ENCODE assay signal across 17 cellular contexts in the genomic region with DNA sequence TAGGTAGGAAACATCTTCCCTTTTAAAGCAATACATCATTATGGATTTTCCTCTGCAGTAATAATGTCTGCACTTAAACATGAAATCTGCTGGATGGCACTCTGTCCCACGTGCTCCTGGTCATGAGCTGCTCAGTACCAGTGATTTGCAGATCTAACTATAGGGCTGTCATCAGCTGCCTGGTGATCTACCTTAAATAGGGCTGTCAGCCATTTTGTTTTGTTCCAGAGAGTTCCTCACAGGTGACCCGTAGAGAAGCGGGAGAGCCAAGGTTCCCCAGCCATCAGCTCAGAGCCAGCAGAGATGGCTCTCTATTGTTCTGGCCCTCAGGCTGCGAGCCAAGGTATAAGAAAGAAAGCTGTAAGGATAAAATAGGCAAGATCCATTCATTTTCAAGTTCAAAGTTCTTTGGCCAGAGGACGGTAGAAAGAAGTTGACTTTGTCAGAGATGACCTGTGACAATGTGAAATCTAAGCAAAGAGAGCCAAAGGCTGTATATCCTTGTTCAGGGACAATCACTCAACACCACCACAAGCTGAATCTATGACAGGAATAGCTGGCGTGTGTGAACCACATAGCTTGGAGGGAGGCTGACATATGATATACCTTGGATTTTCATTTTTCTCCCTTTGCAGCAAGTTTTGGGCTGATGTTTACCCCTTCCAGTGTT.
DNase-seq lines count a peak whose midpoint lies in the region; ATAC-seq, FAIRE-seq and TF ChIP-seq lines count a peak whose summit lies in the region.
"Had no signal": no experiment of that assay in that cellular context is flagged by ENCODE, and none has a peak within 500 bp of the region (broad histone marks: within the 10 kb centered on the region; RNA-seq: fewer than 3 reads in every experiment).

No MANE protein-coding gene starts in this region.

- H3K79me2 ChIP-seq in GM23338 (replicated peaks; ENCODE audit: insufficient read depth) = no peaks in the 10 kb centered on the region

- H3K27ac ChIP-seq in GM23338 (ENCODE audit: low read depth) (no peak overlapping the region), gastrocnemius medialis (peak overlapping the region; percentile 80 to 85 (median 82))

- H3K36me3 Mint-ChIP-seq in GM23338 (ENCODE audit: low read depth) = no peaks in the 10 kb centered on the region
- H3K36me3 Mint-ChIP-seq: CD14-positive monocyte; CD8-positive, alpha-beta memory T cell had no signal

- TF ChIP-seq CTCF in GM23338 (conservative IDR thresholded peaks at IDR 0.05; ENCODE audit: low read depth in 2 of 2) (no peak), bronchial epithelial cell (IDR thresholded peaks at IDR 0.05; ENCODE audit: insufficient read depth, low read length, severe bottlenecking) (no peak), gastrocnemius medialis (IDR thresholded peaks at IDR 0.05 in 4 of 5, conservative IDR thresholded peaks at IDR 0.05 in 1 of 5) (no peak)

- ATAC-seq in GM23338 (no peak), gastrocnemius medialis (peak; percentile 87 to 90), Right ventricle myocardium inferior (no peak), GM18909 (IDR thresholded peaks at IDR 0.05; ENCODE audit: poor library complexity, unreplicated experiment) (no peak)
- ATAC-seq: GM12878, HCT116 had no signal

- H3K9me3 ChIP-seq in gastrocnemius medialis = no peaks in the 10 kb centered on the region

- FAIRE-seq in bronchial epithelial cell (lab: Jason Lieb, UNC) = peak; percentile 62
- FAIRE-seq: D721Med, GM12878 had no signal

- no peak overlapping the region for H2AFZ ChIP-seq in GM23338

- no peaks in the 10 kb centered on the region for H3F3A ChIP-seq in GM23338 (replicated peaks; ENCODE audit: low read depth)

- peaks cover 13% of the 10 kb centered on the region for H3K4me1 ChIP-seq in GM23338 (ENCODE audit: insufficient read depth)
- peaks cover 11 to 16% of the 10 kb centered on the region in 2 donors for H3K4me1 ChIP-seq in gastrocnemius medialis

- H3K4me3 Mint-ChIP-seq in GM23338 = no peak overlapping the region
- H3K4me3 Mint-ChIP-seq: CD14-positive monocyte; CD4-positive, alpha-beta T cell; CD8-positive, alpha-beta memory T cell; H9 had no signal

- no peaks in the 10 kb centered on the region for H3K27me3 Mint-ChIP-seq in GM23338 (ENCODE audit: insufficient read depth, low read depth, poor library complexity)
- H3K27me3 Mint-ChIP-seq: CD8-positive, alpha-beta memory T cell had no signal

- no peak overlapping the region for H3K27ac Mint-ChIP-seq in GM23338
- H3K27ac Mint-ChIP-seq: CD14-positive monocyte; CD4-positive, alpha-beta T cell; CD8-positive, alpha-beta memory T cell; H9 had no signal

- peaks cover 32% of the 10 kb centered on the region; the same call in 1 of the 2 replicates for H3K27me3 ChIP-seq in GM23338 (ENCODE audit: insufficient read depth)
- H3K27me3 ChIP-seq in bronchial epithelial cell (ENCODE audit: control insufficient read depth, insufficient read depth, low read length) = no peaks in the 10 kb centered on the region
- no peaks in the 10 kb centered on the region for H3K27me3 ChIP-seq in gastrocnemius medialis

- no peaks in the 10 kb centered on the region for H3K9me3 Mint-ChIP-seq in GM23338
- H3K9me3 Mint-ChIP-seq: CD4-positive, alpha-beta T cell; H9 had no signal

- no peak overlapping the region for H3K4me3 ChIP-seq in GM23338
- no peak overlapping the region for H3K4me3 ChIP-seq in bronchial epithelial cell (ENCODE audit: low read depth, low read length)
- peak overlapping the region in 1 of 4 donors; percentile 11 for H3K4me3 ChIP-seq in gastrocnemius medialis
- H3K4me3 ChIP-seq: GM12878 had no signal

- no peaks in the 10 kb centered on the region for H4K20me1 ChIP-seq in GM23338 (replicated peaks; ENCODE audit: insufficient read depth)

- H3K4me1 Mint-ChIP-seq in GM23338 = no peaks in the 10 kb centered on the region
- H3K4me1 Mint-ChIP-seq: CD14-positive monocyte; CD8-positive, alpha-beta memory T cell; H9 had no signal

- no peak overlapping the region for H3K4me2 ChIP-seq in GM23338

- in situ Hi-C loops in gastrocnemius medialis (cut with MboI; ENCODE audit: low sequenced_read_pairs in 4 of 4) = no loop called here

- peak in 1 of 2 donors; percentile 11 for TF ChIP-seq POLR2A in gastrocnemius medialis (IDR thresholded peaks at IDR 0.05)

- H3K36me3 ChIP-seq in GM23338 (ENCODE audit: insufficient read depth) (no peaks in the 10 kb centered on the region), bronchial epithelial cell (ENCODE audit: control insufficient read depth, insufficient read depth, low read length) (no peaks in the 10 kb centered on the region), gastrocnemius medialis (no peaks in the 10 kb centered on the region)

- intact Hi-C loops in gastrocnemius medialis (cut with DNase I; ENCODE audit: low total_unique reads) (loop anchor here (1.0 to 5.0 kb wide), 2 partner anchors 57 to 70 kb away; no protein-coding TSS in a partner anchor), Right ventricle myocardium inferior (cut with DNase I) (no loop called here)

- 0 out of 2 replicates have a peak, but pooled peaks cover 10% of the 10 kb centered on the region for H3K9me2 ChIP-seq in GM23338 (ENCODE audit: insufficient read depth)

- peak; percentile 8 for DNase-seq in GM23338 (ENCODE audit: low spot score)
- DNase-seq in bronchial epithelial cell (ENCODE audit: low read depth) = no peak
- DNase-seq in gastrocnemius medialis = peak; percentile 26 to 78
- DNase-seq in Right ventricle myocardium inferior (ENCODE audit: missing footprints) = no peak
- no peak for DNase-seq in SKM-1 (lab: John Stamatoyannopoulos, UW; ENCODE audit: unreplicated experiment)
- DNase-seq: CD4-positive, alpha-beta T cell; CD8-positive, alpha-beta memory T cell; DMS 273 treated with DMSO at 0.1 percent for 48 hours; DMS79; EL; GDM1; H9 had no signal

TF ChIP-seq in GM23338, 12 proteins besides CTCF, POLR2A, EP300 and RAD21 (continues in another document):
- TF ChIP-seq STAT1 (IDR thresholded peaks at IDR 0.05; ENCODE audit: unreplicated experiment) = no peak
- TF ChIP-seq NANOG (IDR thresholded peaks at IDR 0.05; ENCODE audit: borderline replicate concordance) = no peak
- TF ChIP-seq ZNF331 (CRISPR knock-in tag; IDR thresholded peaks at IDR 0.05; ENCODE audit: low read depth) = no peak
- no peak for TF ChIP-seq ZNF114 (CRISPR knock-in tag; IDR thresholded peaks at IDR 0.05)
- TF ChIP-seq EZH2 (IDR thresholded peaks at IDR 0.05; ENCODE audit: low read depth, unreplicated experiment) = no peak
- TF ChIP-seq, protein P1, sequence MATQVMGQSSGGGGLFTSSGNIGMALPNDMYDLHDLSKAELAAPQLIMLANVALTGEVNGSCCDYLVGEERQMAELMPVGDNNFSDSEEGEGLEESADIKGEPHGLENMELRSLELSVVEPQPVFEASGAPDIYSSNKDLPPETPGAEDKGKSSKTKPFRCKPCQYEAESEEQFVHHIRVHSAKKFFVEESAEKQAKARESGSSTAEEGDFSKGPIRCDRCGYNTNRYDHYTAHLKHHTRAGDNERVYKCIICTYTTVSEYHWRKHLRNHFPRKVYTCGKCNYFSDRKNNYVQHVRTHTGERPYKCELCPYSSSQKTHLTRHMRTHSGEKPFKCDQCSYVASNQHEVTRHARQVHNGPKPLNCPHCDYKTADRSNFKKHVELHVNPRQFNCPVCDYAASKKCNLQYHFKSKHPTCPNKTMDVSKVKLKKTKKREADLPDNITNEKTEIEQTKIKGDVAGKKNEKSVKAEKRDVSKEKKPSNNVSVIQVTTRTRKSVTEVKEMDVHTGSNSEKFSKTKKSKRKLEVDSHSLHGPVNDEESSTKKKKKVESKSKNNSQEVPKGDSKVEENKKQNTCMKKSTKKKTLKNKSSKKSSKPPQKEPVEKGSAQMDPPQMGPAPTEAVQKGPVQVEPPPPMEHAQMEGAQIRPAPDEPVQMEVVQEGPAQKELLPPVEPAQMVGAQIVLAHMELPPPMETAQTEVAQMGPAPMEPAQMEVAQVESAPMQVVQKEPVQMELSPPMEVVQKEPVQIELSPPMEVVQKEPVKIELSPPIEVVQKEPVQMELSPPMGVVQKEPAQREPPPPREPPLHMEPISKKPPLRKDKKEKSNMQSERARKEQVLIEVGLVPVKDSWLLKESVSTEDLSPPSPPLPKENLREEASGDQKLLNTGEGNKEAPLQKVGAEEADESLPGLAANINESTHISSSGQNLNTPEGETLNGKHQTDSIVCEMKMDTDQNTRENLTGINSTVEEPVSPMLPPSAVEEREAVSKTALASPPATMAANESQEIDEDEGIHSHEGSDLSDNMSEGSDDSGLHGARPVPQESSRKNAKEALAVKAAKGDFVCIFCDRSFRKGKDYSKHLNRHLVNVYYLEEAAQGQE (IDR thresholded peaks at IDR 0.05; ENCODE audit: unreplicated experiment) = no peak

Comparison
In these comparisons a context has a peak if more than half of its experiments do, and no peak if none do; other contexts are left out.
1. ATAC-seq: peak in gastrocnemius medialis (2 of 2); none in GM23338 (single experiment), Right ventricle myocardium inferior (single experiment) and GM18909 (single experiment).
2. DNase-seq: peak in GM23338 (single experiment) and gastrocnemius medialis (2 of 2); none in bronchial epithelial cell (single experiment), Right ventricle myocardium inferior (single experiment) and SKM-1 (single experiment).